ENCODE assay signal across 8 cellular contexts in the genomic region with DNA sequence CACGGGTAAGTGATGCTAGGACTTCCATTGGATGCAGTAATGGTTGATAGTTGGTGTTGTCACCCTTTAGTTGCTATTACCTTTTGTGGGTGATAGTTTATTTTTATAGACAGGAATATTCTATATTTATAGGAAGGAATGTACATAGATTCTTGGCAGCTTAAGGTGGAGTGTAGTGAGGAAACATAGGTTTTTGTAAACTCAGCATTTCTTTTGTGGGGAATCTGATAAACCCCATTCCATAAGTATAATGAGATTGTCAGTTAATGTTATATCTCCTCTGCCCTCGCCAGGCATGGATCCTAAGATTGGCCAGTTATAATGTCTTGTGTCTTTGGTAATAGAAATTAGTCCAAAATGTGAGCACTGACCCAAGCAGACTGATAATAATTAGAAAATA.
"Had no signal": no experiment of that assay in that cellular context is flagged by ENCODE, and none has a peak within 500 bp of the region (broad histone marks: within the 10 kb centered on the region; RNA-seq: fewer than 3 reads in every experiment).

No MANE protein-coding gene starts in this region.

- FAIRE-seq: G401.6, GM12878, GM12891, GM12892, GM18507, GM19239 had no signal

- DNase-seq: GDM1, GF-D8 had no signal

- H3K4me3 ChIP-seq: GM12878 had no signal

- ATAC-seq: GM12878 had no signal
